ENCODE assay signal across 1 cellular context in genomic region chr2:118855451-118856279, GRCh38.
TF ChIP-seq lines count a peak whose summit lies in the region.

No MANE protein-coding gene starts in this region.

TF ChIP-seq in HEK293, 187 proteins besides CTCF, POLR2A, EP300 and RAD21 (continued from another document):
- TF ChIP-seq PATZ1 (tag by site-specific recombination; IDR thresholded peaks at IDR 0.05) (peak; percentile 72), ZNF362 (tag by site-specific recombination; IDR thresholded peaks at IDR 0.05) (no peak), ZNF585B (tag by site-specific recombination; IDR thresholded peaks at IDR 0.05) (no peak), ZNF513 (tag by site-specific recombination; IDR thresholded peaks at IDR 0.05) (no peak), ZNF596 (tag by site-specific recombination; IDR thresholded peaks at IDR 0.05) (no peak), ZFHX2 (tag by site-specific recombination; conservative IDR thresholded peaks at IDR 0.05) (peak; percentile 79), ZNF416 (tag by site-specific recombination; IDR thresholded peaks at IDR 0.05) (no peak), ZNF830 (tag by site-specific recombination; IDR thresholded peaks at IDR 0.05; ENCODE audit: low read depth) (no peak), ZNF248 (tag by site-specific recombination; IDR thresholded peaks at IDR 0.05) (no peak), ZNF501 (tag by site-specific recombination; IDR thresholded peaks at IDR 0.05) (no peak), ZNF704 (tag by site-specific recombination; IDR thresholded peaks at IDR 0.05) (no peak), ZNF791 (tag by site-specific recombination; IDR thresholded peaks at IDR 0.05) (no peak)
- TF ChIP-seq, protein P1, sequence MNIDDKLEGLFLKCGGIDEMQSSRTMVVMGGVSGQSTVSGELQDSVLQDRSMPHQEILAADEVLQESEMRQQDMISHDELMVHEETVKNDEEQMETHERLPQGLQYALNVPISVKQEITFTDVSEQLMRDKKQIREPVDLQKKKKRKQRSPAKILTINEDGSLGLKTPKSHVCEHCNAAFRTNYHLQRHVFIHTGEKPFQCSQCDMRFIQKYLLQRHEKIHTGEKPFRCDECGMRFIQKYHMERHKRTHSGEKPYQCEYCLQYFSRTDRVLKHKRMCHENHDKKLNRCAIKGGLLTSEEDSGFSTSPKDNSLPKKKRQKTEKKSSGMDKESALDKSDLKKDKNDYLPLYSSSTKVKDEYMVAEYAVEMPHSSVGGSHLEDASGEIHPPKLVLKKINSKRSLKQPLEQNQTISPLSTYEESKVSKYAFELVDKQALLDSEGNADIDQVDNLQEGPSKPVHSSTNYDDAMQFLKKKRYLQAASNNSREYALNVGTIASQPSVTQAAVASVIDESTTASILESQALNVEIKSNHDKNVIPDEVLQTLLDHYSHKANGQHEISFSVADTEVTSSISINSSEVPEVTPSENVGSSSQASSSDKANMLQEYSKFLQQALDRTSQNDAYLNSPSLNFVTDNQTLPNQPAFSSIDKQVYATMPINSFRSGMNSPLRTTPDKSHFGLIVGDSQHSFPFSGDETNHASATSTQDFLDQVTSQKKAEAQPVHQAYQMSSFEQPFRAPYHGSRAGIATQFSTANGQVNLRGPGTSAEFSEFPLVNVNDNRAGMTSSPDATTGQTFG (tag by site-specific recombination; IDR thresholded peaks at IDR 0.05; ENCODE audit: borderline replicate concordance), result no peak
- TF ChIP-seq, protein P2, sequence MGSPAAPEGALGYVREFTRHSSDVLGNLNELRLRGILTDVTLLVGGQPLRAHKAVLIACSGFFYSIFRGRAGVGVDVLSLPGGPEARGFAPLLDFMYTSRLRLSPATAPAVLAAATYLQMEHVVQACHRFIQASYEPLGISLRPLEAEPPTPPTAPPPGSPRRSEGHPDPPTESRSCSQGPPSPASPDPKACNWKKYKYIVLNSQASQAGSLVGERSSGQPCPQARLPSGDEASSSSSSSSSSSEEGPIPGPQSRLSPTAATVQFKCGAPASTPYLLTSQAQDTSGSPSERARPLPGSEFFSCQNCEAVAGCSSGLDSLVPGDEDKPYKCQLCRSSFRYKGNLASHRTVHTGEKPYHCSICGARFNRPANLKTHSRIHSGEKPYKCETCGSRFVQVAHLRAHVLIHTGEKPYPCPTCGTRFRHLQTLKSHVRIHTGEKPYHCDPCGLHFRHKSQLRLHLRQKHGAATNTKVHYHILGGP (tag by site-specific recombination; IDR thresholded peaks at IDR 0.05), result no peak
- TF ChIP-seq, protein P3, sequence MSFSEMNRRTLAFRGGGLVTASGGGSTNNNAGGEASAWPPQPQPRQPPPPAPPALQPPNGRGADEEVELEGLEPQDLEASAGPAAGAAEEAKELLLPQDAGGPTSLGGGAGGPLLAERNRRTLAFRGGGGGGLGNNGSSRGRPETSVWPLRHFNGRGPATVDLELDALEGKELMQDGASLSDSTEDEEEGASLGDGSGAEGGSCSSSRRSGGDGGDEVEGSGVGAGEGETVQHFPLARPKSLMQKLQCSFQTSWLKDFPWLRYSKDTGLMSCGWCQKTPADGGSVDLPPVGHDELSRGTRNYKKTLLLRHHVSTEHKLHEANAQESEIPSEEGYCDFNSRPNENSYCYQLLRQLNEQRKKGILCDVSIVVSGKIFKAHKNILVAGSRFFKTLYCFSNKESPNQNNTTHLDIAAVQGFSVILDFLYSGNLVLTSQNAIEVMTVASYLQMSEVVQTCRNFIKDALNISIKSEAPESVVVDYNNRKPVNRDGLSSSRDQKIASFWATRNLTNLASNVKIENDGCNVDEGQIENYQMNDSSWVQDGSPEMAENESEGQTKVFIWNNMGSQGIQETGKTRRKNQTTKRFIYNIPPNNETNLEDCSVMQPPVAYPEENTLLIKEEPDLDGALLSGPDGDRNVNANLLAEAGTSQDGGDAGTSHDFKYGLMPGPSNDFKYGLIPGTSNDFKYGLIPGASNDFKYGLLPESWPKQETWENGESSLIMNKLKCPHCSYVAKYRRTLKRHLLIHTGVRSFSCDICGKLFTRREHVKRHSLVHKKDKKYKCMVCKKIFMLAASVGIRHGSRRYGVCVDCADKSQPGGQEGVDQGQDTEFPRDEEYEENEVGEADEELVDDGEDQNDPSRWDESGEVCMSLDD (tag by site-specific recombination; IDR thresholded peaks at IDR 0.05), result peak; percentile 61; the same call in 1 of the 2 replicates
TF ChIP-seq in HEK293: peak in this region for 21.
